ENCODE assay signal across 1 cellular context in genomic region chr5:176388341-176389113, GRCh38.
A peak's percentile ranks its signal among the peaks of the same experiment; 100 is the strongest.
TF ChIP-seq lines count a peak whose summit lies in the region.

TSS of gene HIGD2A (plus strand) at chr5:176388751. CDS start at chr5:176388820, 69 bp downstream.
TSS of gene NOP16 (minus strand) at chr5:176388598. CDS start at chr5:176388539, 59 bp downstream.

TF ChIP-seq in H1, 55 proteins besides CTCF, POLR2A, EP300 and RAD21 (continued from another document):
- TF ChIP-seq EGR1 (IDR thresholded peaks at IDR 0.05; ENCODE audit: borderline replicate concordance, low read depth, low read length) (no peak), SRF (IDR thresholded peaks at IDR 0.05; ENCODE audit: low read depth, low read length) (0 out of 2 replicates have a peak, but pooled peaks have one; percentile 17), SIN3A (conservative IDR thresholded peaks at IDR 0.05 in 1 of 2, IDR thresholded peaks at IDR 0.05 in 1 of 2; ENCODE audit: low read depth in 1 of 2, low read length in 2 of 2) (peak; percentile 96 to 97), EZH2 (IDR thresholded peaks at IDR 0.05; ENCODE audit: low read depth, low read length, severe bottlenecking) (no peak), SP2 (IDR thresholded peaks at IDR 0.05; ENCODE audit: low read length) (no peak), CHD2 (IDR thresholded peaks at IDR 0.05; ENCODE audit: low read length) (peak; percentile 96), BCL11A (IDR thresholded peaks at IDR 0.05; ENCODE audit: low read depth in 2 of 2, low read length in 2 of 2) (no peak), KDM4A (IDR thresholded peaks at IDR 0.05; ENCODE audit: low read depth, low read length, severe bottlenecking) (peak; percentile 80), ATF2 (IDR thresholded peaks at IDR 0.05; ENCODE audit: low read length) (peak; percentile 69; the same call in 1 of the 2 replicates), SUZ12 (IDR thresholded peaks at IDR 0.05; ENCODE audit: low read length) (no peak), JUN (IDR thresholded peaks at IDR 0.05; ENCODE audit: low read depth, low read length) (no peak), BRCA1 (IDR thresholded peaks at IDR 0.05; ENCODE audit: low read depth, low read length) (peak; percentile 88), SP4 (IDR thresholded peaks at IDR 0.05; ENCODE audit: low read length) (peak; percentile 91; the same call in 1 of the 2 replicates), GABPA (IDR thresholded peaks at IDR 0.05; ENCODE audit: borderline replicate concordance, insufficient read depth, low read length) (peak; percentile 96), CHD1 (IDR thresholded peaks at IDR 0.05; ENCODE audit: low read depth, low read length) (no peak), ZNF274 (IDR thresholded peaks at IDR 0.05; ENCODE audit: borderline replicate concordance, extremely low read depth, low read length) (no peak), MAX (IDR thresholded peaks at IDR 0.05) (peak; percentile 97), POLR2AphosphoS5 (IDR thresholded peaks at IDR 0.05; ENCODE audit: low read depth, low read length) (peak; percentile 60; the same call in 1 of the 2 replicates), NANOG (IDR thresholded peaks at IDR 0.05; ENCODE audit: insufficient read depth, low read depth, low read length, poor library complexity, severe bottlenecking) (no peak), POU5F1 (IDR thresholded peaks at IDR 0.05; ENCODE audit: low read depth, low read length) (no peak), CTBP2 (IDR thresholded peaks at IDR 0.05; ENCODE audit: borderline replicate concordance, insufficient read depth, insufficient read length, low read length) (no peak), NRF1 (IDR thresholded peaks at IDR 0.05; ENCODE audit: low read depth, low read length) (peak; percentile 1; the same call in 1 of the 2 replicates), KDM5A (IDR thresholded peaks at IDR 0.05; ENCODE audit: low read length) (peak; percentile 81), MAFK (IDR thresholded peaks at IDR 0.05; ENCODE audit: low read depth, low read length) (no peak), E2F6 (IDR thresholded peaks at IDR 0.05) (peak; percentile 74), CHD7 (IDR thresholded peaks at IDR 0.05; ENCODE audit: insufficient replicate concordance, low read length) (no peak), YY1 (IDR thresholded peaks at IDR 0.05; ENCODE audit: low read depth, low read length) (no peak), SIRT6 (IDR thresholded peaks at IDR 0.05; ENCODE audit: low read length) (no peak), RBBP5 (IDR thresholded peaks at IDR 0.05; ENCODE audit: borderline replicate concordance, low read depth, low read length) (0 out of 2 replicates have a peak, but pooled peaks have one; percentile 32), USF2 (IDR thresholded peaks at IDR 0.05; ENCODE audit: low read length) (no peak), HDAC6 (IDR thresholded peaks at IDR 0.05; ENCODE audit: low read depth, low read length) (no peak), RXRA (IDR thresholded peaks at IDR 0.05; ENCODE audit: insufficient read depth, low read depth, low read length) (no peak), TBP (IDR thresholded peaks at IDR 0.05; ENCODE audit: low read depth, low read length) (peak; percentile 80), ATF3 (IDR thresholded peaks at IDR 0.05; ENCODE audit: insufficient read depth, low read depth, low read length) (no peak), TEAD4 (IDR thresholded peaks at IDR 0.05; ENCODE audit: low read depth, low read length) (no peak), BACH1 (IDR thresholded peaks at IDR 0.05; ENCODE audit: low read length) (no peak), HDAC2 (IDR thresholded peaks at IDR 0.05; ENCODE audit: borderline replicate concordance in 1 of 2, low read depth in 2 of 2, low read length in 2 of 2) (peak in 1 of 2 experiments; percentile 99; a peak in 2 of 4 replicates), SP1 (IDR thresholded peaks at IDR 0.05; ENCODE audit: low read depth, low read length) (peak; percentile 85), CEBPB (IDR thresholded peaks at IDR 0.05; ENCODE audit: low read depth, low read length) (no peak), JUND (IDR thresholded peaks at IDR 0.05; ENCODE audit: low read length) (peak; percentile 3; the same call in 1 of the 2 replicates), SAP30 (IDR thresholded peaks at IDR 0.05; ENCODE audit: insufficient read depth, insufficient replicate concordance, low read length) (peak; percentile 97), TAF7 (optimal IDR thresholded peaks at IDR 0.05; ENCODE audit: borderline replicate concordance, low read depth, low read length) (peak; percentile 72), GTF2F1 (IDR thresholded peaks at IDR 0.05; ENCODE audit: borderline replicate concordance, low read depth, low read length) (peak; percentile 13; the same call in 1 of the 2 replicates)
